Comparison of ENCODE assay signal across 32 cellular contexts in the genomic region with DNA sequence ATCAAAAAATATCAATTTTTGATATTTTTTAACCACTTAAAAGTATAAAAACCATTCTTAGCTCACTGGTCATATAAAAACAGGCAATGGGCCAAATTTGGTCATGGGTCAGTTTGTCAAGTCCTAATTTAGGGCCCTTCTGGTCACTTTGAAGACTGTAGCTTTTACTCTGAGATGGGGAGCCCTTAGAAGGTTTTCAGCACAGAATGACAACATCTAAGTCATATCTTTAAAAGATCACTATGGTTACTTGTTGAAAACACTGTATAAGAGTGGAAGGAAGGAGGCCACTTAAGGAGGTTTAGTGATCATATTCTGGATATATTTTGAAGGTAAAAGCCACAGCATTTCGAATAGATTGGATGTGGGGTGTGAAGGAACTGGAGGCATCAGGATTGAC.
"Had no signal": no experiment of that assay in that cellular context is flagged by ENCODE, and none has a peak within 500 bp of the region (broad histone marks: within the 10 kb centered on the region; RNA-seq: fewer than 3 reads in every experiment).

No MANE protein-coding gene starts in this region.

- H3K4me3 Mint-ChIP-seq: activated CD8-positive, alpha-beta T cell treated with anti-CD3 and anti-CD28 coated beads for 36 hours; activated naive CD8-positive, alpha-beta T cell treated with anti-CD3 and anti-CD28 coated beads for 36 hours; activated T-cell treated with anti-CD3 and anti-CD28 coated beads, Interleukin-2, amount 50 U/mL, for 72 hours; activated T-helper 17 cell treated with anti-CD3 and anti-CD28 coated beads, Interleukin-2, amount 50 U/mL, for 72 hours; central memory CD8-positive, alpha-beta T cell had no signal

- H3K27ac Mint-ChIP-seq: activated CD8-positive, alpha-beta T cell treated with anti-CD3 and anti-CD28 coated beads for 36 hours; activated naive CD8-positive, alpha-beta T cell treated with anti-CD3 and anti-CD28 coated beads for 36 hours; activated T-cell treated with anti-CD3 and anti-CD28 coated beads, Interleukin-2, amount 50 U/mL, for 72 hours; activated T-helper 17 cell treated with anti-CD3 and anti-CD28 coated beads, Interleukin-2, amount 50 U/mL, for 72 hours had no signal

- H3K36me3 ChIP-seq: ascending aorta, cardiac muscle cell, colonic mucosa, MG63, SJCRH30, WERI-Rb-1 had no signal

- H3K27me3 Mint-ChIP-seq: activated CD8-positive, alpha-beta T cell treated with anti-CD3 and anti-CD28 coated beads for 36 hours; activated naive CD8-positive, alpha-beta T cell treated with anti-CD3 and anti-CD28 coated beads for 36 hours; activated T-helper 17 cell treated with anti-CD3 and anti-CD28 coated beads, Interleukin-2, amount 50 U/mL, for 72 hours; central memory CD8-positive, alpha-beta T cell had no signal

- H3K27me3 ChIP-seq: ascending aorta, cardiac muscle cell, colonic mucosa, SJCRH30 had no signal

- H3K9me3 Mint-ChIP-seq: activated T-cell treated with anti-CD3 and anti-CD28 coated beads, Interleukin-2, amount 50 U/mL, for 72 hours; activated T-helper 17 cell treated with anti-CD3 and anti-CD28 coated beads, Interleukin-2, amount 50 U/mL, for 72 hours; central memory CD8-positive, alpha-beta T cell had no signal

- DNase-seq: activated CD4-positive, alpha-beta T cell treated with anti-CD3 and anti-CD28 coated beads for 1 hour; activated CD4-positive, alpha-beta T cell treated with anti-CD3 and anti-CD28 coated beads for 48 hours; activated CD4-positive, alpha-beta T cell treated with anti-CD3 and anti-CD28 coated beads, Interleukin-2, amount 50 U/mL, for 4 hours; activated CD4-positive, CD25-positive, alpha-beta regulatory T cell; activated CD8-positive, alpha-beta T cell treated with anti-CD3 and anti-CD28 coated beads for 36 hours; activated effector memory CD4-positive, alpha-beta T cell treated with anti-CD3 and anti-CD28 coated beads, Interleukin-2, amount 50 U/mL, for 16 hours; activated naive CD4-positive, alpha-beta T cell; activated naive CD4-positive, alpha-beta T cell treated with anti-CD3 and anti-CD28 coated beads, Interleukin-2, amount 50 U/mL, for 16 hours; activated naive CD8-positive, alpha-beta T cell treated with anti-CD3 and anti-CD28 coated beads for 36 hours; activated T-cell treated with anti-CD3 and anti-CD28 coated beads, Interleukin-2, amount 50 U/mL, for 1 hour; activated T-cell treated with anti-CD3 and anti-CD28 coated beads, Interleukin-2, amount 50 U/mL, for 72 hours; amygdala; colonic mucosa; MG63; NCI-H1092; NCI-H1417; NCI-H146; NCI-H187 treated with DMSO at 0.1 percent for 48 hours; NCI-H2081 treated with DMSO at 0.1 percent for 48 hours; NCI-H2171; NCI-H510A; NCI-H82; NK-92 treated with Interleukin-12 subunit alpha and Interleukin-12 subunit beta, amount 100 ng/mL, for 24 hours; SHP77; SJCRH30; T1000; WERI-Rb-1 had no signal

- H3K4me3 ChIP-seq: ascending aorta, cardiac muscle cell, colonic mucosa, MG63, SJCRH30, SK-N-MC had no signal

- H3K4me1 ChIP-seq: ascending aorta, colonic mucosa, SJCRH30 had no signal

- H3K9me3 ChIP-seq: ascending aorta, colonic mucosa, MG63, SJCRH30 had no signal

- H3K4me1 Mint-ChIP-seq: activated T-helper 17 cell treated with anti-CD3 and anti-CD28 coated beads, Interleukin-2, amount 50 U/mL, for 72 hours; central memory CD8-positive, alpha-beta T cell had no signal

- H3K27ac ChIP-seq: ascending aorta, cardiac muscle cell, colonic mucosa, SJCRH30, SK-N-MC, WERI-Rb-1 had no signal

- ATAC-seq: activated CD8-positive, alpha-beta T cell treated with anti-CD3 and anti-CD28 coated beads for 36 hours; activated T-cell treated with anti-CD3 and anti-CD28 coated beads, Interleukin-2, amount 50 U/mL, for 72 hours; activated T-helper 17 cell treated with anti-CD3 and anti-CD28 coated beads, Interleukin-2, amount 50 U/mL, for 72 hours had no signal
